ENCODE assay signal across 8 cellular contexts in the genomic region with DNA sequence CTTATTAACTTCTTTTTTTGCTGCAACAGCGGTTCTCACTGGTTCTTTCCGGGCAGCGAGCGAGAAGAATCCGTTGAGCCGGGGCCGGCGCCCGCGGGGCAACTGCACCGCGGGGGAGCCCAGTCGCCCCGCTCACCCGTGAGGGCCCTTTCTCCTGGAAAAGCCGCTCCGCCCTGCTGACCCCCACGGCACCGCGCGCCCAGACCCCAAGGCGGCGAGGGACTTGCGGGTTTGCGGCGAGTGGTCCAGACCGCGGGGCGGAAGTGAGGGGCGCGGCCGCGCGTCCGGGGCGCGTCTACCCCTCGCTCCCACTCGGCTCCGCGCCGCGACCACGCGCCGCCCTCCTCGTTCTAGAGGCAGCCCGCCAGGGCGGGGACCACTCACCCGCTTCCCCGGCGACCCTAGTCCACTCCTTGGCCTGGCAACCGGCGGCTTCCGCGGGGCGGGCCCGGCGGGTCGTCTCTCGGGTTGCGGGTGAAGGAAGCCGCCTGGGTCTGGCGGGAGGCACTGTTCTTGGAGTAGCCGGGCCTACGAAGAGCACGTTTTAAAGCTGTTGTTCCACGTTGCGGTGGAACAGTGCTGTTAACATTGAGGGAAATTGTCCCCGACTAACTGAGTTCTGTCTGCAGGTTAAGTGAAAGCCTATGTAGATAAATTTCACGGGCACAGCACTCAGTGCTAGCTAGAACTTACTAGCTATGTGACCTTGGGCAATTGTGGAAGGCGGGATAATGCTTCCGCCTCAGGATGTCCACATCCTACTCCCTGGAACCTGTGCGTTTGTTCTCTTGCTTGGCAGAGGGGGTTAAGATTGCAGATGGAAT. TPM values are rescaled to one million over a fixed set of nuclear protein-coding genes. Genes with fewer than 3 reads are reported as not detected.
DNase-seq lines count a peak whose midpoint lies in the region; ATAC-seq, FAIRE-seq and TF ChIP-seq lines count a peak whose summit lies in the region.

Gene NEK3 (minus strand): TSS at position 439 of the 824 bp plus-strand sequence. CDS start 3,406 bp downstream, outside the sequence.

- H3K23me2 ChIP-seq in H1 (ENCODE audit: low read depth, low read length) = no peaks in the 10 kb centered on the region; the same call in 1 of the 2 replicates

- H3K18ac ChIP-seq in H1 (ENCODE audit: extremely low read depth, low read length) = peak within 1 kb of the TSS; percentile 3; the same call in 1 of the 2 replicates

- no peaks in the 10 kb centered on the region for H3K79me2 ChIP-seq in H1 (ENCODE audit: control insufficient read depth in 1 of 2, insufficient read depth in 2 of 2, low read length in 2 of 2)

- ATAC-seq in GM19023 (IDR thresholded peaks at IDR 0.05; ENCODE audit: unreplicated experiment) (peak; percentile 84), HG03159 (IDR thresholded peaks at IDR 0.05; ENCODE audit: unreplicated experiment) (peak; percentile 66)

- peak within 1 kb of the TSS; percentile 71 to 80 for H3K4me2 ChIP-seq in H1 (ENCODE audit: insufficient read depth in 1 of 2, low read depth in 2 of 2, low read length in 2 of 2)

- no peak within 1 kb of the TSS for H3K14ac ChIP-seq in H1 (ENCODE audit: insufficient read length)

- no peak within 1 kb of the TSS for H3K56ac ChIP-seq in H1 (replicated peaks; ENCODE audit: insufficient read length, low read depth, low read length)

- no peaks in the 10 kb centered on the region for H4K20me1 ChIP-seq in H1 (replicated peaks in 1 of 2; ENCODE audit: control insufficient read depth in 1 of 2, insufficient read depth in 2 of 2, low read length in 2 of 2)

- POLR2A ChIA-PET in H1 (lab: Charles Lee; ENCODE audit: partially characterized antibody) = interaction anchor here (0.7 to 1.0 kb wide), 3 partner anchors 8 to 580 kb away, joined by 4 read pairs; partner anchors contain the start of gene CNMD

- TF ChIP-seq EP300 in H1 (IDR thresholded peaks at IDR 0.05; ENCODE audit: borderline replicate concordance in 1 of 2, low read depth in 2 of 2, low read length in 2 of 2) = no peak

- peak within 1 kb of the TSS; percentile 4 for H4K5ac ChIP-seq in H1 (ENCODE audit: insufficient read length, low read depth, low read length)

- H3K4me1 ChIP-seq in H1 (replicated peaks in 1 of 4; ENCODE audit: control insufficient read depth in 3 of 4, insufficient read depth in 4 of 4, low read length in 3 of 4) = peaks cover 2 to 4% (median 2%) of the 10 kb centered on the region in 4 experiments; a peak in 4 of 7 replicates

- no peak within 1 kb of the TSS for H2BK120ac ChIP-seq in H1 (replicated peaks; ENCODE audit: low read depth, low read length)

- peak within 1 kb of the TSS; percentile 70; the same call in 1 of the 2 replicates for H2BK12ac ChIP-seq in H1 (ENCODE audit: low read depth, low read length)

- H2BK20ac ChIP-seq in H1 (ENCODE audit: low read length) = peak within 1 kb of the TSS; percentile 34; the same call in 1 of the 2 replicates

- H2BK5ac ChIP-seq in H1 (ENCODE audit: low read depth, low read length) = no peak within 1 kb of the TSS

- no peak within 1 kb of the TSS for H3K27ac ChIP-seq in H1 (ENCODE audit: low read depth, low read length)

- no peak within 1 kb of the TSS for H3K4ac ChIP-seq in H1 (replicated peaks; ENCODE audit: insufficient read length, low read depth, low read length)

- peak in 1 of 2 experiments; percentile 36; a peak in 1 of 3 replicates for TF ChIP-seq POLR2A in H1 (IDR thresholded peaks at IDR 0.05; ENCODE audit: control extremely low read depth in 1 of 2, low read depth in 2 of 2, low read length in 2 of 2)

- peak within 1 kb of the TSS; percentile 86 for H2AFZ ChIP-seq in H1 (ENCODE audit: low read length)

- TF ChIP-seq CTCF in H1 (IDR thresholded peaks at IDR 0.05; ENCODE audit: control extremely low read depth in 1 of 3, insufficient read depth in 1 of 3, low read depth in 1 of 3, low read length in 3 of 3) = no peak

- DNase-seq in AG20443 (ENCODE audit: low spot score) (peak; percentile 91), NCI-H69 (lab: John Stamatoyannopoulos, UW) (peak; percentile 68), H1 (ENCODE audit: low read depth in 1 of 2, low spot score in 2 of 2) (peak; percentile 23 to 86), lung microvascular endothelial cell (ENCODE audit: low read depth in 2 of 2) (peak; percentile 76 to 77)
- peak; percentile 83 for DNase-seq in activated CD8-positive, alpha-beta memory T cell treated with anti-CD3 and anti-CD28 coated beads for 24 hours
- DNase-seq in stimulated activated CD4-positive, alpha-beta T cell treated with anti-CD3 and anti-CD28 coated beads, TNF-alpha, amount 100 ng/mL, for 4 hours (ENCODE audit: low read depth in 3 of 3) = peak; percentile 21 to 42 (median 25)

- H3K9me3 ChIP-seq in H1 (ENCODE audit: insufficient read depth in 2 of 2, low read depth in 1 of 2, low read length in 1 of 2) = peaks cover 0 to 4% of the 10 kb centered on the region in 2 experiments; a peak in 1 of 4 replicates

- no peak for TF ChIP-seq RAD21 in H1 (IDR thresholded peaks at IDR 0.05 in 1 of 2, conservative IDR thresholded peaks at IDR 0.05 in 1 of 2; ENCODE audit: low read depth in 2 of 2, low read length in 2 of 2)

- peak; percentile 24 for FAIRE-seq in H1 (lab: Jason Lieb, UNC)

- peak within 1 kb of the TSS; percentile 72 for H4K8ac ChIP-seq in H1 (ENCODE audit: extremely low read depth, insufficient read depth, low read length)

- no peak within 1 kb of the TSS for H2BK15ac ChIP-seq in H1 (ENCODE audit: low read length)

- H3K9ac ChIP-seq in H1 (replicated peaks in 1 of 4; ENCODE audit: extremely low read depth in 1 of 4, low read depth in 3 of 4, low read length in 3 of 4) = peak within 1 kb of the TSS; percentile 49 to 84 (median 61); a peak in 6 of 7 replicates

- 7% methylated on average over 63 of the region's 74 CpGs; no CpG with 5 or more reads in 1 of the 2 experiments for WGBS in H1 (ENCODE audit: extremely low coverage in 1 of 2, insufficient coverage in 1 of 2, insufficient read length in 1 of 2, insufficient replicate concordance in 2 of 2, low coverage in 1 of 2, low lambda C conversion rate in 2 of 2, missing lambda C conversion rate in 1 of 2), 2 experiments

- H3K4me3 ChIP-seq in H1 (ENCODE audit: extremely low read depth in 1 of 4, insufficient read depth in 2 of 4, low read depth in 3 of 4, low read length in 4 of 4) = peak within 1 kb of the TSS; percentile 69 to 91 (median 77)

- peaks cover 2 to 8% (median 7%) of the 10 kb centered on the region in 4 experiments for H3K27me3 ChIP-seq in H1 (replicated peaks in 1 of 4; ENCODE audit: control insufficient read depth in 3 of 4, extremely low read depth in 1 of 4, insufficient read depth in 3 of 4, low read length in 3 of 4)

- H3K23ac ChIP-seq in H1 (ENCODE audit: insufficient read length) = no peak within 1 kb of the TSS

- H4K91ac ChIP-seq in H1 (replicated peaks; ENCODE audit: insufficient read length, low read length) = no peak within 1 kb of the TSS

- H3K36me3 ChIP-seq in H1 (ENCODE audit: control insufficient read depth in 2 of 4, insufficient read depth in 4 of 4, low read length in 3 of 4) = no peaks in the 10 kb centered on the region

- H2AK5ac ChIP-seq in H1 (ENCODE audit: low read depth, low read length) = peak within 1 kb of the TSS; percentile 43; the same call in 1 of the 2 replicates

- CTCF ChIA-PET in H1 (lab: Charles Lee; ENCODE audit: partially characterized antibody) = interaction anchor here (0.8 to 2.2 kb wide), 5 partner anchors 15 to 292 kb away, joined by 3 to 8 read pairs (median 5); no protein-coding TSS in a partner anchor

- H3K79me1 ChIP-seq in H1 (ENCODE audit: low read depth, low read length) = no peaks in the 10 kb centered on the region

TF ChIP-seq in H1, 55 proteins besides CTCF, POLR2A, EP300 and RAD21 (continues in another document):
- TF ChIP-seq RNF2 (IDR thresholded peaks at IDR 0.05; ENCODE audit: borderline replicate concordance, low read depth, low read length, missing control alignments, poor library complexity, severe bottlenecking) (peak; percentile 68), RBBP5 (IDR thresholded peaks at IDR 0.05; ENCODE audit: borderline replicate concordance, low read depth, low read length) (peak; percentile 88; the same call in 1 of the 2 replicates), JUND (IDR thresholded peaks at IDR 0.05; ENCODE audit: low read length) (no peak), JUN (IDR thresholded peaks at IDR 0.05; ENCODE audit: low read depth, low read length) (no peak), CEBPB (IDR thresholded peaks at IDR 0.05; ENCODE audit: low read depth, low read length) (no peak), TCF12 (IDR thresholded peaks at IDR 0.05; ENCODE audit: low read depth, low read length) (no peak), E2F6 (IDR thresholded peaks at IDR 0.05) (peak; percentile 99), HDAC2 (IDR thresholded peaks at IDR 0.05; ENCODE audit: borderline replicate concordance in 1 of 2, low read depth in 2 of 2, low read length in 2 of 2) (peak; percentile 55 to 79; a peak in 1 of 4 replicates), CREB1 (IDR thresholded peaks at IDR 0.05) (0 out of 2 replicates have a peak, but pooled peaks have one; percentile 9), FOSL1 (IDR thresholded peaks at IDR 0.05; ENCODE audit: insufficient read depth, low read depth, low read length) (no peak), PHF8 (conservative IDR thresholded peaks at IDR 0.05; ENCODE audit: low read depth, low read length) (peak; percentile 67), KDM1A (IDR thresholded peaks at IDR 0.05; ENCODE audit: borderline replicate concordance, low read length) (peak; percentile 25; the same call in 1 of the 2 replicates), CHD2 (IDR thresholded peaks at IDR 0.05; ENCODE audit: low read length) (no peak), CBX5 (IDR thresholded peaks at IDR 0.05; ENCODE audit: low read depth, low read length) (no peak), POLR2AphosphoS5 (IDR thresholded peaks at IDR 0.05; ENCODE audit: low read depth, low read length) (0 out of 2 replicates have a peak, but pooled peaks have one; percentile 10)

RNA-seq across cellular contexts. Expression of gene NEK3, which starts in this region (rescaled TPM):
- 24.5 and 26.0 TPM in 2 replicates for total RNA-seq in H1 (2021; fragmentation: NEBNext Ultra II Directional; extraction: Animal tissue kit (Norgen Biotek cat#: 25700))
- 9.0 and 11.4 TPM in 2 replicates for polyA plus RNA-seq in H1 (2011; rRNA removed)
- 20.5 TPM for polyA plus RNA-seq in H1 (2011; cell fraction: cytosol; rRNA removed)
- 5.7 TPM for polyA plus RNA-seq in H1 (2011; cell fraction: nucleus; rRNA removed)
- 12.2 to 16.2 TPM (median 12.7 TPM) in 4 replicates for polyA plus RNA-seq in H1 (2012, experiment 1 of 2)
- 1.3 TPM for polyA plus RNA-seq in H1 (2012, experiment 2 of 2)
- polyA plus RNA-seq in H1 (2013, experiment 1 of 2) = 44.5 TPM
- polyA plus RNA-seq in H1 (2013, experiment 2 of 2) = 41.8 TPM
- 5.6 and 5.9 TPM in 2 replicates for polyA minus RNA-seq in H1 (2011; rRNA and poly(A)+ RNA removed)
- 10.2 TPM for polyA minus RNA-seq in H1 (2011; cell fraction: cytosol; rRNA and poly(A)+ RNA removed)
- 10.4 TPM for polyA minus RNA-seq in H1 (2011; cell fraction: nucleus; rRNA and poly(A)+ RNA removed)
- 6.9 and 13.5 TPM in 2 replicates for total RNA-seq in lung microvascular endothelial cell

Comparison
In these comparisons a context has a peak if more than half of its experiments do, and no peak if none do; other contexts are left out.
1. DNase-seq: peak in every context shown above with its lines; median percentile 91 in AG20443; 83 in activated CD8-positive, alpha-beta memory T cell treated with anti-CD3 and anti-CD28 coated beads for 24 hours; 76 in lung microvascular endothelial cell; 68 in NCI-H69; 54 in H1; 25 in stimulated activated CD4-positive, alpha-beta T cell treated with anti-CD3 and anti-CD28 coated beads, TNF-alpha, amount 100 ng/mL, for 4 hours.